Comparison of ENCODE assay signal across 27 cellular contexts in the genomic region with DNA sequence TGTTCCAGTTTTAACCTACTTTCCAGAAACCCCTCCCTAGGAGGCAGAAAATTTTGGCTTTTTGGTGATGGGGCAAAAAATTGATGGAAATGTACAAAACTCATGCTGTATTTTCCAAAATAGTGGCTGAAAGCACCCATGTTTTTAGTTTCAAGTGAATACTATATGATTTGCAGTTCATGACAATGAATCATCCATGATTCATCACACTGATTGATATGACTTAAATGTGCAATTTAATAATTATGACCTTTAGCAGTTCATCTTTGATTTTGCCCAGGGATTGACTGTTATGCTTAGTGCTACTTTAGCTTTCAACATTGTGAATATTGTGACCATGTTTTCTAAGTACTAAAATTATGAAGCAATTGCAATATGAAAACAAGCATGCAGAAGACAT.
"Had no signal": no experiment of that assay in that cellular context is flagged by ENCODE, and none has a peak within 500 bp of the region (broad histone marks: within the 10 kb centered on the region; RNA-seq: fewer than 3 reads in every experiment).

No MANE protein-coding gene starts in this region.

- H3K27ac Mint-ChIP-seq: activated naive CD8-positive, alpha-beta T cell; activated T-cell treated with anti-CD3 and anti-CD28 coated beads, Interleukin-2, amount 50 U/mL, for 24 hours; activated T-helper 17 cell treated with anti-CD3 and anti-CD28 coated beads, Interleukin-2, amount 50 U/mL, for 72 hours; endodermal cell; nephron; type B pancreatic cell had no signal

- H3K36me3 Mint-ChIP-seq: activated naive CD8-positive, alpha-beta T cell; type B pancreatic cell had no signal

- H3K4me1 Mint-ChIP-seq: activated T-helper 17 cell treated with anti-CD3 and anti-CD28 coated beads, Interleukin-2, amount 50 U/mL, for 72 hours; central memory CD8-positive, alpha-beta T cell; endodermal cell had no signal

- H3K9me3 ChIP-seq: ascending aorta, gastrocnemius medialis, neutrophil, ovary, prostate gland, thoracic aorta, vagina had no signal

- H3K27me3 ChIP-seq: adrenal gland, ascending aorta, brain microvascular endothelial cell, gastrocnemius medialis, neutrophil, ovary, spleen, vagina had no signal

- H3K36me3 ChIP-seq: adrenal gland, ascending aorta, brain microvascular endothelial cell, gastrocnemius medialis, neutrophil, ovary, prostate gland, spleen, thoracic aorta, vagina had no signal

- H3K4me1 ChIP-seq: adrenal gland, ascending aorta, gastrocnemius medialis, prostate gland, spleen, vagina had no signal

- H3K4me3 ChIP-seq: adrenal gland, ascending aorta, gastrocnemius medialis, ovary, prostate gland, spleen, thoracic aorta, vagina had no signal

- DNase-seq: activated CD4-positive, alpha-beta T cell treated with anti-CD3 and anti-CD28 coated beads for 1 hour; activated CD8-positive, alpha-beta memory T cell treated with anti-CD3 and anti-CD28 coated beads for 24 hours; activated CD8-positive, alpha-beta memory T cell treated with anti-CD3 and anti-CD28 coated beads, Interleukin-2, amount 50 U/mL, for 4 hours; activated naive CD4-positive, alpha-beta T cell; activated T-cell treated with anti-CD3 and anti-CD28 coated beads, Interleukin-2, amount 50 U/mL, for 24 hours; adrenal gland; brain microvascular endothelial cell; endodermal cell; gastrocnemius medialis; head of caudate nucleus; hypothalamus; left ventricle myocardium superior; ovary; spleen; stimulated activated CD4-positive, alpha-beta T cell treated with anti-CD3 and anti-CD28 coated beads, Interleukin-4, amount 100 ng/mL, for 1 hour; stimulated activated naive CD4-positive, alpha-beta T cell; T-helper 9 cell had no signal

- H3K27me3 Mint-ChIP-seq: activated naive CD8-positive, alpha-beta T cell; activated T-cell treated with anti-CD3 and anti-CD28 coated beads, Interleukin-2, amount 50 U/mL, for 24 hours; activated T-helper 17 cell treated with anti-CD3 and anti-CD28 coated beads, Interleukin-2, amount 50 U/mL, for 72 hours; central memory CD8-positive, alpha-beta T cell; type B pancreatic cell had no signal

- H3K27ac ChIP-seq: adrenal gland, ascending aorta, brain microvascular endothelial cell, gastrocnemius medialis, neutrophil, ovary, prostate gland, spleen, thoracic aorta, vagina had no signal

- H3K4me3 Mint-ChIP-seq: activated naive CD8-positive, alpha-beta T cell; activated T-cell treated with anti-CD3 and anti-CD28 coated beads, Interleukin-2, amount 50 U/mL, for 24 hours; activated T-helper 17 cell treated with anti-CD3 and anti-CD28 coated beads, Interleukin-2, amount 50 U/mL, for 72 hours; central memory CD8-positive, alpha-beta T cell; endodermal cell; nephron; type B pancreatic cell had no signal

- H3K9me3 Mint-ChIP-seq: nephron, type B pancreatic cell had no signal
